9 cellular contexts compared by ENCODE assay signal in the genomic region with DNA sequence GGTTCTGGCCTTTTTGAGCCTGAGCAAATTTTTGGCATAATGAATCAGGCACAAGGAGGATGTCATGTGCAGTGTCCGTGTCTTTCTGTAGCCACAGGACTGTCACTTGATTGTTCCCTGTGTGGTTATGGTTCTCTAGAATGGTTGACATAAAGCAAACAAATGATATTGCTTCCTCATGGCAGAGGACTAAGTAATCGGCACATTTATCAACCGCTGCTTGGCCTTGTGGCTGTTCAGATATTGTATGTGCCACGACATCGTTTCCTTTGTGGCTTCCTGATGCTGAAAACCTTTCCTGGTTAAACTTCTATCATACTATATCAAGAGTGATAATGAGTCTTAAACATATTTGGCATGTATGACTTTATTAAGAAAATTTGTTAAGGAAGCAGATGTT.
DNase-seq lines count a peak whose midpoint lies in the region; ATAC-seq and TF ChIP-seq lines count a peak whose summit lies in the region.
"Had no signal": no experiment of that assay in that cellular context is flagged by ENCODE, and none has a peak within 500 bp of the region (broad histone marks: within the 10 kb centered on the region; RNA-seq: fewer than 3 reads in every experiment).

No MANE protein-coding gene starts in this region.

- H3K27ac ChIP-seq in BLaER1 (no peak overlapping the region), SK-N-SH (ENCODE audit: low read depth in 2 of 2, low read length in 1 of 2) (peak overlapping the region; percentile 46 to 73)

- H3K4me3 ChIP-seq in BLaER1, result no peak overlapping the region
- H3K4me3 ChIP-seq in SK-N-SH (ENCODE audit: low read depth in 2 of 2, low read length in 1 of 2), result no peak overlapping the region
- no peak overlapping the region for H3K4me3 ChIP-seq in fibroblast of the aortic adventitia (ENCODE audit: low read depth, low read length)

- no peak for ATAC-seq in HG02973 (IDR thresholded peaks at IDR 0.05; ENCODE audit: unreplicated experiment)
- no peak for ATAC-seq in HG02852 (IDR thresholded peaks at IDR 0.05; ENCODE audit: unreplicated experiment)

- POLR2A ChIA-PET in SK-N-SH (lab: Yijun Ruan, JAX), result no interaction called here

- H3F3A ChIP-seq in SK-N-SH (replicated peaks; ENCODE audit: insufficient read depth), result peaks cover 14% of the 10 kb centered on the region

- H3K79me2 ChIP-seq in SK-N-SH (ENCODE audit: insufficient read depth), result peaks cover 23% of the 10 kb centered on the region

- DNase-seq in H4 (ENCODE audit: low spot score) (peak; percentile 63), SK-N-SH (no peak), fibroblast of the aortic adventitia (ENCODE audit: low read depth) (peak; percentile 8)
- DNase-seq in stimulated activated naive CD4-positive, alpha-beta T cell treated with Interleukin-2 at 50 U/mL for 16 hours (lab: John Stamatoyannopoulos, UW), result no peak
- DNase-seq in stimulated activated naive CD4-positive, alpha-beta T cell (lab: John Stamatoyannopoulos, UW), result no peak
- DNase-seq: NCI-H2171 treated with DMSO at 0.1 percent for 48 hours had no signal

- H4K20me1 ChIP-seq in BLaER1 (no peaks in the 10 kb centered on the region), SK-N-SH (ENCODE audit: insufficient read depth) (no peaks in the 10 kb centered on the region)

- H3K4me1 ChIP-seq in BLaER1, result peaks cover 17% of the 10 kb centered on the region
- H3K4me1 ChIP-seq in SK-N-SH (ENCODE audit: control insufficient read depth in 1 of 2, insufficient read depth in 2 of 2, low read depth in 1 of 2, low read length in 1 of 2), result peaks cover 8 to 12% of the 10 kb centered on the region in 2 experiments; a peak in 3 of 4 replicates

- H3K9ac ChIP-seq in BLaER1 (no peak overlapping the region), SK-N-SH (no peak overlapping the region)

- no peak for TF ChIP-seq EP300 in SK-N-SH (IDR thresholded peaks at IDR 0.05; ENCODE audit: borderline replicate concordance in 1 of 2, low read depth in 1 of 2, low read length in 1 of 2)

- H3K4me2 ChIP-seq in BLaER1 (peak overlapping the region; percentile 39), SK-N-SH (peak overlapping the region; percentile 0; the same call in 1 of the 2 replicates)

- WGBS in SK-N-SH (ENCODE audit: low lambda C conversion rate), result 65% methylated on average over 5 of the region's 5 CpGs

- H2AFZ ChIP-seq in SK-N-SH (ENCODE audit: low read depth), result no peak overlapping the region

- TF ChIP-seq RAD21 in SK-N-SH (IDR thresholded peaks at IDR 0.05; ENCODE audit: low read length), result no peak

- H3K9me3 ChIP-seq in BLaER1 (no peaks in the 10 kb centered on the region), SK-N-SH (peaks cover 13% of the 10 kb centered on the region)

- H3K36me3 ChIP-seq in BLaER1 (no peaks in the 10 kb centered on the region), SK-N-SH (replicated peaks in 1 of 2; ENCODE audit: control insufficient read depth in 1 of 2, insufficient read depth in 2 of 2, low read length in 1 of 2) (peaks cover 0 to 47% of the 10 kb centered on the region in 2 experiments)

- CTCF ChIA-PET in SK-N-SH (lab: Yijun Ruan, JAX), result no interaction called here

- H3K27me3 ChIP-seq in BLaER1 (no peaks in the 10 kb centered on the region), SK-N-SH (ENCODE audit: insufficient read depth) (no peaks in the 10 kb centered on the region)

- no peaks in the 10 kb centered on the region for H3K9me2 ChIP-seq in SK-N-SH

- TF ChIP-seq CTCF in SK-N-SH (IDR thresholded peaks at IDR 0.05) (no peak), fibroblast of the aortic adventitia (IDR thresholded peaks at IDR 0.05; ENCODE audit: insufficient read depth, low read length) (no peak)

TF ChIP-seq in SK-N-SH, 30 proteins besides CTCF, POLR2A, EP300 and RAD21:
- TF ChIP-seq, protein P1, sequence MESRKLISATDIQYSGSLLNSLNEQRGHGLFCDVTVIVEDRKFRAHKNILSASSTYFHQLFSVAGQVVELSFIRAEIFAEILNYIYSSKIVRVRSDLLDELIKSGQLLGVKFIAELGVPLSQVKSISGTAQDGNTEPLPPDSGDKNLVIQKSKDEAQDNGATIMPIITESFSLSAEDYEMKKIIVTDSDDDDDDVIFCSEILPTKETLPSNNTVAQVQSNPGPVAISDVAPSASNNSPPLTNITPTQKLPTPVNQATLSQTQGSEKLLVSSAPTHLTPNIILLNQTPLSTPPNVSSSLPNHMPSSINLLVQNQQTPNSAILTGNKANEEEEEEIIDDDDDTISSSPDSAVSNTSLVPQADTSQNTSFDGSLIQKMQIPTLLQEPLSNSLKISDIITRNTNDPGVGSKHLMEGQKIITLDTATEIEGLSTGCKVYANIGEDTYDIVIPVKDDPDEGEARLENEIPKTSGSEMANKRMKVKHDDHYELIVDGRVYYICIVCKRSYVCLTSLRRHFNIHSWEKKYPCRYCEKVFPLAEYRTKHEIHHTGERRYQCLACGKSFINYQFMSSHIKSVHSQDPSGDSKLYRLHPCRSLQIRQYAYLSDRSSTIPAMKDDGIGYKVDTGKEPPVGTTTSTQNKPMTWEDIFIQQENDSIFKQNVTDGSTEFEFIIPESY (IDR thresholded peaks at IDR 0.05; ENCODE audit: borderline replicate concordance, low read depth), result no peak
- TF ChIP-seq JUND (IDR thresholded peaks at IDR 0.05), result no peak

Comparison
In these comparisons a context has a peak if more than half of its experiments do, and no peak if none do; other contexts are left out.
1. DNase-seq: peak in H4 (single experiment) and fibroblast of the aortic adventitia (single experiment); none in SK-N-SH (single experiment), stimulated activated naive CD4-positive, alpha-beta T cell treated with Interleukin-2 at 50 U/mL for 16 hours (single experiment) and stimulated activated naive CD4-positive, alpha-beta T cell (0 of 6).